8 cellular contexts compared by ENCODE assay signal in genomic region chr7:87933953-87934698, GRCh38. TPM values are rescaled to one million over a fixed set of nuclear protein-coding genes. Genes with fewer than 3 reads are reported as not detected.
A peak's percentile ranks its signal among the peaks of the same experiment; 100 is the strongest.
DNase-seq lines count a peak whose midpoint lies in the region; ATAC-seq and TF ChIP-seq lines count a peak whose summit lies in the region.

ADAM22 (plus strand) TSS chr7:87934251; CDS start chr7:87934466, 215 bp downstream.

- ATAC-seq in GM18909 (IDR thresholded peaks at IDR 0.05; ENCODE audit: poor library complexity, unreplicated experiment) = peak; percentile 97
- peak; percentile 98 for ATAC-seq in HG03159 (IDR thresholded peaks at IDR 0.05; ENCODE audit: unreplicated experiment)
- ATAC-seq in activated B cell treated with CpG ODN at 0.5 μM for 24 hours (ENCODE audit: low read depth) = peak; percentile 97

- CTCF ChIA-PET in activated B cell treated with CpG ODN at 0.5 μM for 24 hours (lab: Charles Lee) = no interaction called here

- peak within 1 kb of the TSS; percentile 50 for H3K4me3 ChIP-seq in AG09309 (ENCODE audit: control insufficient read depth, low read depth, low read length)

- no peaks in the 10 kb centered on the region for H3K36me3 Mint-ChIP-seq in activated B cell treated with CpG ODN at 0.5 μM for 24 hours (ENCODE audit: low read depth)

- H3K4me3 Mint-ChIP-seq in activated B cell treated with CpG ODN at 0.5 μM for 24 hours = peak within 1 kb of the TSS; percentile 89

- POLR2A ChIA-PET in activated B cell treated with CpG ODN at 0.5 μM for 24 hours (lab: Charles Lee) = interaction anchor here (0.5 to 0.9 kb wide), 2 partner anchors 9 to 211 kb away, joined by 3 read pairs; no protein-coding TSS in a partner anchor

- DNase-seq in AG09309 (ENCODE audit: low read depth) (peak; percentile 10), NCI-H2196 treated with DMSO at 0.1 percent for 48 hours (lab: John Stamatoyannopoulos, UW; ENCODE audit: unreplicated experiment) (peak; percentile 94), activated B cell treated with CpG ODN at 0.5 μM for 24 hours (peak; percentile 68), islet precursor cell (peak; percentile 97)
- DNase-seq in central memory CD4-positive, alpha-beta T cell = peak; percentile 77
- peak; percentile 53 to 72 (median 68) for DNase-seq in stimulated activated CD4-positive, alpha-beta T cell treated with anti-CD3 and anti-CD28 coated beads, Interleukin-12 subunit alpha, Interleukin-12 subunit beta, amount 100 ng/mL, for 48 hours (ENCODE audit: low read depth in 2 of 3, low spot score in 1 of 3)

- peaks cover 11% of the 10 kb centered on the region for H3K27me3 Mint-ChIP-seq in activated B cell treated with CpG ODN at 0.5 μM for 24 hours

- intact Hi-C loops in activated B cell treated with CpG ODN at 0.5 μM for 24 hours (cut with micrococcal nuclease) = loop anchor here (1.0 to 2.0 kb wide), 5 partner anchors 58 to 781 kb away; partner anchors contain the start of genes DBF4, DMTF1, RUNDC3B and SLC25A40

- no peak for TF ChIP-seq CTCF in AG09309 (IDR thresholded peaks at IDR 0.05; ENCODE audit: control insufficient read depth, insufficient read depth, low read depth, low read length, missing control alignments)
- no peak for TF ChIP-seq CTCF in activated B cell treated with CpG ODN at 0.5 μM for 24 hours (IDR thresholded peaks at IDR 0.05)

- no peaks in the 10 kb centered on the region for H3K9me3 Mint-ChIP-seq in activated B cell treated with CpG ODN at 0.5 μM for 24 hours

- H3K27ac Mint-ChIP-seq in activated B cell treated with CpG ODN at 0.5 μM for 24 hours = peak within 1 kb of the TSS; percentile 32

- peaks cover 14% of the 10 kb centered on the region for H3K4me1 Mint-ChIP-seq in activated B cell treated with CpG ODN at 0.5 μM for 24 hours

RNA-seq across cellular contexts. Expression of gene ADAM22, which starts in this region (rescaled TPM):
- total RNA-seq in activated B cell treated with CpG ODN at 0.5 μM for 24 hours = 0.71 and 0.88 TPM in 2 replicates

Comparison
In these comparisons a context has a peak if more than half of its experiments do, and no peak if none do; other contexts are left out.
1. Peak in every context shown above with its lines: DNase-seq, ATAC-seq and H3K4me3 ChIP-seq.
2. Peak in DNase-seq and ATAC-seq in activated B cell treated with CpG ODN at 0.5 μM for 24 hours; RNA of the gene not detected or under 1 TPM.
3. DNase-seq: peak in every context shown above with its lines; median percentile 97 in islet precursor cell; 94 in NCI-H2196 treated with DMSO at 0.1 percent for 48 hours; 77 in central memory CD4-positive, alpha-beta T cell; 68 in activated B cell treated with CpG ODN at 0.5 μM for 24 hours; 68 in stimulated activated CD4-positive, alpha-beta T cell treated with anti-CD3 and anti-CD28 coated beads, Interleukin-12 subunit alpha, Interleukin-12 subunit beta, amount 100 ng/mL, for 48 hours; 10 in AG09309.